15 cellular contexts compared by ENCODE assay signal in the genomic region with DNA sequence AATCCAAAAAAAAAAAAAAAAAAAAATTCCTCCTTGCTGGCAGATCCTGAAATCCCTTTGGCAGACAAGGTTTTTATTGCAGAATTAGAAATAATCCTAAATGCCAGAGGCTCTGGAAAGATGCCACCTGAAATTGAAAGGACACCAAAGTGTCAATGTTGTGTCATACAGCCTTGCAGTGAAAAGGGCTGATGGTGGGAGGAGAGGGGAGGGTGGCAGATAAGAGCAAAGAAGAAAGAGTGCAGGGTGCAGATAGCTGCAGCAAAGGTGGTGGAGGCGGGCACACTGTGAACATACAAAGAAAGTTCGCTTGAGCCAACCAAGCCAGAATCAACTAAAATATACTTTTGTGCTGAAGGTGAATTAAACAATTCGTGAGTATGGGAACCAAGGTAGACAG. TPM values are rescaled to one million over a fixed set of nuclear protein-coding genes. Genes with fewer than 3 reads are reported as not detected.
A peak's percentile ranks its signal among the peaks of the same experiment; 100 is the strongest.
DNase-seq lines count a peak whose midpoint lies in the region; ATAC-seq, FAIRE-seq and TF ChIP-seq lines count a peak whose summit lies in the region.
"Had no signal": no experiment of that assay in that cellular context is flagged by ENCODE, and none has a peak within 500 bp of the region (broad histone marks: within the 10 kb centered on the region; RNA-seq: fewer than 3 reads in every experiment).

No MANE protein-coding gene starts in this region.

- TF ChIP-seq EP300 in K562 (IDR thresholded peaks at IDR 0.05; ENCODE audit: low read length), result peak; percentile 66; the same call in 1 of the 2 replicates

- H3K9me3 ChIP-seq in K562 (replicated peaks; ENCODE audit: control insufficient read depth, insufficient read depth, low read depth, low read length), result no peaks in the 10 kb centered on the region
- no peaks in the 10 kb centered on the region for H3K9me3 ChIP-seq in subcutaneous abdominal adipose tissue (ENCODE audit: control insufficient read depth in 5 of 5, low read length in 5 of 5)

- FAIRE-seq in K562 (lab: Jason Lieb, UNC) (peak; percentile 71), GM12892 (lab: Jason Lieb, UNC) (no peak)
- FAIRE-seq: G401.6, HTR-8/SVneo had no signal

- H4K20me1 ChIP-seq in K562 (replicated peaks; ENCODE audit: control insufficient read depth, insufficient read depth, low read length), result no peaks in the 10 kb centered on the region

- H2AFZ ChIP-seq in K562 (ENCODE audit: low read depth, low read length), result peak overlapping the region; percentile 28; the same call in 1 of the 2 replicates

- H3K36me3 ChIP-seq in K562 (ENCODE audit: control insufficient read depth, insufficient read depth, low read length) (no peaks in the 10 kb centered on the region), subcutaneous abdominal adipose tissue (ENCODE audit: control insufficient read depth in 5 of 5, insufficient read depth in 5 of 5, low read length in 5 of 5) (no peaks in the 10 kb centered on the region)

- H3K27ac ChIP-seq in K562 (ENCODE audit: extremely low read depth, low read depth, low read length) (no peak overlapping the region), subcutaneous abdominal adipose tissue (ENCODE audit: low read depth, low read length) (peak overlapping the region; percentile 91)

- H3K9ac ChIP-seq in K562 (ENCODE audit: insufficient read depth in 1 of 2, low read depth in 2 of 2, low read length in 2 of 2) (no peak overlapping the region), subcutaneous abdominal adipose tissue (ENCODE audit: low read length in 5 of 5) (peak overlapping the region in 1 of 5 donors; percentile 29)

- intact Hi-C loops in left cardiac atrium (cut with DNase I) (no loop called here), cardiac septum (cut with DNase I) (no loop called here), K562 (cut with micrococcal nuclease) (no loop called here)

- no peak for TF ChIP-seq CTCF in K562 (IDR thresholded peaks at IDR 0.05 in 2 of 3, conservative IDR thresholded peaks at IDR 0.05 in 1 of 3; ENCODE audit: insufficient read depth in 2 of 3, low read depth in 1 of 3, low read length in 3 of 3)

- H3K27me3 ChIP-seq in K562 (ENCODE audit: control insufficient read depth in 2 of 2, insufficient read depth in 2 of 2, low read length in 2 of 2) (peaks cover 7 to 10% of the 10 kb centered on the region in 2 experiments; a peak in 4 of 5 replicates), subcutaneous abdominal adipose tissue (ENCODE audit: control insufficient read depth in 5 of 5, insufficient read depth in 4 of 5, low read length in 5 of 5) (peaks cover 0 to 2% (median 0%) of the 10 kb centered on the region in 5 donors)

- WGBS in K562 (ENCODE audit: insufficient coverage, low coverage, missing lambda C conversion rate), result 4% methylated on average over 3 of the region's 3 CpGs

- H3K79me2 ChIP-seq in K562 (ENCODE audit: control insufficient read depth, insufficient read depth, low read length), result no peaks in the 10 kb centered on the region

- TF ChIP-seq POLR2A in K562 (conservative IDR thresholded peaks at IDR 0.05), result no peak
- TF ChIP-seq POLR2A in GM12892 (IDR thresholded peaks at IDR 0.05; ENCODE audit: low read depth, low read length), result no peak

- in situ Hi-C loops in K562 (cut with MboI), result no loop called here

- H3K9me1 ChIP-seq in K562 (ENCODE audit: control insufficient read depth, insufficient read depth, low read length), result no peaks in the 10 kb centered on the region

- no peak overlapping the region for H3K4me3 ChIP-seq in K562
- H3K4me3 ChIP-seq in subcutaneous abdominal adipose tissue (ENCODE audit: low read depth in 1 of 5, low read length in 5 of 5), result no peak overlapping the region

- ATAC-seq in left cardiac atrium (peak; percentile 36 to 50), K562 (peak; percentile 85), left lobe of liver (peak; percentile 92), HG03439 (IDR thresholded peaks at IDR 0.05; ENCODE audit: unreplicated experiment) (no peak)

- no peak overlapping the region; the same call in 1 of the 2 replicates for H3K4me2 ChIP-seq in K562 (ENCODE audit: insufficient read depth, low read length)

- H3K4me1 ChIP-seq in K562 (replicated peaks in 1 of 2; ENCODE audit: control insufficient read depth in 2 of 2, insufficient read depth in 2 of 2, low read length in 2 of 2) (peaks cover 4 to 18% of the 10 kb centered on the region in 2 experiments; a peak in 2 of 5 replicates), subcutaneous abdominal adipose tissue (ENCODE audit: control insufficient read depth in 5 of 5, insufficient read depth in 5 of 5, low read length in 5 of 5) (peaks cover 15 to 43% (median 35%) of the 10 kb centered on the region in 5 donors)

- CTCF ChIA-PET in K562 (lab: Yijun Ruan, JAX; ENCODE audit: low intra/inter-chr PET ratio), result no interaction called here

- TF ChIP-seq RAD21 in K562 (CRISPR knock-in tag; conservative IDR thresholded peaks at IDR 0.05 in 1 of 2, IDR thresholded peaks at IDR 0.05 in 1 of 2), result no peak

- DNase-seq in left cardiac atrium, result no peak
- DNase-seq in cardiac septum (ENCODE audit: low spot score), result no peak
- peak; percentile 55 to 69 (median 65) for DNase-seq in K562 (ENCODE audit: extremely low read depth in 1 of 4, low spot score in 3 of 4)
- peak; percentile 68 for DNase-seq in left lobe of liver (ENCODE audit: low spot score)
- no peak for DNase-seq in NCI-H1048 (lab: John Stamatoyannopoulos, UW)
- DNase-seq in GM12892 (ENCODE audit: insufficient read length), result no peak
- DNase-seq: H9, MM.1S, NCI-H1092 treated with DMSO at 0.1 percent for 48 hours, NCI-H1694 treated with DMSO at 0.1 percent for 48 hours, NCI-H774 had no signal

- BruUV-seq in K562 (replicated peaks; lab: Mats Ljungman, UMichigan), result no TSS peak

- POLR2A ChIA-PET in K562 (lab: Yijun Ruan, JAX), result interaction anchor here (0.7 kb wide), 1 partner anchor 240 kb away, joined by 4 read pairs; no protein-coding TSS in a partner anchor

TF ChIP-seq in K562, 482 proteins besides CTCF, POLR2A, EP300 and RAD21 (continues in another document):
- peak; percentile 84 for TF ChIP-seq TAL1 (IDR thresholded peaks at IDR 0.05)
- peak; percentile 47; the same call in 1 of the 2 replicates for TF ChIP-seq STAT5A (IDR thresholded peaks at IDR 0.05; ENCODE audit: borderline replicate concordance, low read length)
- TF ChIP-seq CC2D1A (IDR thresholded peaks at IDR 0.05), result peak; percentile 30; the same call in 1 of the 2 replicates
- TF ChIP-seq ARNT (IDR thresholded peaks at IDR 0.05), result no peak
- TF ChIP-seq SMARCC2 (IDR thresholded peaks at IDR 0.05; ENCODE audit: low read depth), result peak; percentile 64; the same call in 1 of the 2 replicates
- TF ChIP-seq EGR1 (conservative IDR thresholded peaks at IDR 0.05), result peak; percentile 79
- TF ChIP-seq CEBPB (tag; IDR thresholded peaks at IDR 0.05), result peak; percentile 52
- TF ChIP-seq MTA2 (IDR thresholded peaks at IDR 0.05; ENCODE audit: low read depth), result peak; percentile 70
- TF ChIP-seq TEAD4 (IDR thresholded peaks at IDR 0.05; ENCODE audit: low read length), result peak; percentile 64; the same call in 1 of the 2 replicates
- no peak for TF ChIP-seq TEAD4 (CRISPR knock-in tag; IDR thresholded peaks at IDR 0.05; ENCODE audit: borderline replicate concordance)
- peak; percentile 43; the same call in 1 of the 2 replicates for TF ChIP-seq SOX6 (IDR thresholded peaks at IDR 0.05)
- TF ChIP-seq SMARCA4 (IDR thresholded peaks at IDR 0.05), result peak; percentile 85
- peak; percentile 93 for TF ChIP-seq DPF2 (IDR thresholded peaks at IDR 0.05)
- no peak for TF ChIP-seq HDAC6 (IDR thresholded peaks at IDR 0.05; ENCODE audit: low read depth, low read length)
- 0 out of 2 replicates have a peak, but pooled peaks have one; percentile 53 for TF ChIP-seq KLF16 (IDR thresholded peaks at IDR 0.05)
- TF ChIP-seq CHD1 (IDR thresholded peaks at IDR 0.05; ENCODE audit: low read length), result no peak
- TF ChIP-seq HDAC1 (IDR thresholded peaks at IDR 0.05), result 0 out of 4 replicates have a peak, but pooled peaks of 1 of the 2 experiments have one; percentile 38
- TF ChIP-seq TCF3 (CRISPR knock-in tag; IDR thresholded peaks at IDR 0.05), result peak; percentile 87
- peak; percentile 93 for TF ChIP-seq ARID1B (IDR thresholded peaks at IDR 0.05)
- peak; percentile 85 for TF ChIP-seq CBFA2T2 (conservative IDR thresholded peaks at IDR 0.05)
- TF ChIP-seq CBFA2T3 (IDR thresholded peaks at IDR 0.05), result peak; percentile 92
- peak; percentile 60; the same call in 1 of the 2 replicates for TF ChIP-seq SMARCE1 (IDR thresholded peaks at IDR 0.05)
- no peak for TF ChIP-seq GTF2E2 (tag; IDR thresholded peaks at IDR 0.05)
- TF ChIP-seq NFIC (IDR thresholded peaks at IDR 0.05), result peak; percentile 67
- TF ChIP-seq TRIM24 (IDR thresholded peaks at IDR 0.05), result peak; percentile 55 to 76; a peak in 3 of 4 replicates

RNA-seq across cellular contexts. Expression of gene OPTN, which starts 8.1 kb away (rescaled TPM):
- total RNA-seq in left cardiac atrium, result 100 to 1,000 TPM in 1 of 2 donors, 10 to 100 TPM in 1; 95.1 to 123 TPM
- 126 TPM for total RNA-seq in cardiac septum
- 3.1 and 10.3 TPM in 2 replicates for total RNA-seq in K562 (2011; cell fraction: chromatin; rRNA removed; ENCODE audit: low replicate concordance)
- total RNA-seq in K562 (2011; cell fraction: nucleolus; rRNA removed), result 1.6 and 1.7 TPM in 2 replicates
- total RNA-seq in K562 (2011; cell fraction: nucleoplasm; rRNA removed), result 3.6 and 8.3 TPM in 2 replicates
- 5.8 and 6.0 TPM in 2 replicates for total RNA-seq in K562 (2014; rRNA removed)
- total RNA-seq in K562 (2014; rRNA removed; fragmentation: Illumina TruSeq; extraction: Trizol), result 4.7 and 4.8 TPM in 2 replicates
- 3.0 and 3.4 TPM in 2 replicates for total RNA-seq in K562 (2015; rRNA removed; fragmentation: Illumina TruSeq; extraction: Trizol)
- 5.3 and 6.8 TPM in 2 replicates for total RNA-seq in K562 (2021)
- polyA plus RNA-seq in K562 (2011; rRNA removed), result 4.6 and 5.0 TPM in 2 replicates
- 0.79 and 1.8 TPM in 2 replicates for polyA plus RNA-seq in K562 (2011; cell fraction: cytosol; rRNA removed)
- 3.9 and 4.8 TPM in 2 replicates for polyA plus RNA-seq in K562 (2011; cell fraction: nucleus; rRNA removed)
- 13.6 and 29.9 TPM in 2 replicates for polyA plus RNA-seq in K562 (2012)
- polyA plus RNA-seq in K562 (2014; fragmentation: Illumina TruSeq; extraction: Trizol), result 5.2 and 5.3 TPM in 2 replicates
- 1 to 10 TPM; 2.2 to 2.4 TPM for polyA plus RNA-seq in K562 (2014; fragmentation: Nextera tagmentation; extraction: Ambion mirVana)
- polyA plus RNA-seq in K562 (2014; rRNA removed), result 4.1 and 5.1 TPM in 2 replicates
- polyA minus RNA-seq in K562 (2011; rRNA and poly(A)+ RNA removed), result 5.0 and 5.8 TPM in 2 replicates
- 1.9 and 4.8 TPM in 2 replicates for polyA minus RNA-seq in K562 (2011; cell fraction: cytosol; rRNA and poly(A)+ RNA removed)
- polyA minus RNA-seq in K562 (2011; cell fraction: nucleus; rRNA and poly(A)+ RNA removed), result 1.3 and 2.6 TPM in 2 replicates
- total RNA-seq in left lobe of liver, result 34.8 TPM
- 40.2 TPM for polyA plus RNA-seq in GM12892 (2012; ENCODE audit: missing spikeins)

Comparison
In these comparisons a context has a peak if more than half of its experiments do, and no peak if none do; other contexts are left out.
1. DNase-seq: peak in K562 (4 of 4) and left lobe of liver (single experiment); none in left cardiac atrium (single experiment), cardiac septum (single experiment), NCI-H1048 (single experiment) and GM12892 (single experiment).